1 cellular context compared by ENCODE assay signal in the genomic region with DNA sequence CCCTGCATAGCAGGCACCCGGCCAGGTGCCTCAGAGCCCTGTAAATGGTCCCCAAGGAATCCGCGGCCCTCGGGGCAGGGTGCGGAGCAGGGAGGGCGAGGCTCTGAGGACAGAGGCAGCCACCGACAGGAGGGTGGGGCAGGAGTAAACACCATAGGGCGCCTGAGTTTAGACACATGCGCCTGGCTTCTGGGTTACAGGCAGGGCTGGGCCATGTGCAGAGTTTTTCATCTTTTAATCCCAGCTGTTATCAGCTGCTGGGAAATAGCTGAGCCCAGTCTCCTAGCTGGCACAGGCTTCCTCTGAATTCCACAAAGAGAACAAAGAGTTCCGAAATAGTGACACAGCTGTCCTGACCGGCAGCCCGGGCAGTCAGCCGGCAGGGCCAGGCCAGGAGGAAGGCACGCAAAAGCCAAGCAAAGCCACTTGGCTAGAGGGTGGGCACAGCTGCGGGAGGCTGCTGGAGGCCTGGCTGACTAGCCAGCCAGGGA.
TF ChIP-seq lines count a peak whose summit lies in the region.

No MANE protein-coding gene starts in this region.

TF ChIP-seq in liver, 16 proteins besides CTCF, POLR2A, EP300 and RAD21 (continued from another document):
- TF ChIP-seq, protein P1, sequence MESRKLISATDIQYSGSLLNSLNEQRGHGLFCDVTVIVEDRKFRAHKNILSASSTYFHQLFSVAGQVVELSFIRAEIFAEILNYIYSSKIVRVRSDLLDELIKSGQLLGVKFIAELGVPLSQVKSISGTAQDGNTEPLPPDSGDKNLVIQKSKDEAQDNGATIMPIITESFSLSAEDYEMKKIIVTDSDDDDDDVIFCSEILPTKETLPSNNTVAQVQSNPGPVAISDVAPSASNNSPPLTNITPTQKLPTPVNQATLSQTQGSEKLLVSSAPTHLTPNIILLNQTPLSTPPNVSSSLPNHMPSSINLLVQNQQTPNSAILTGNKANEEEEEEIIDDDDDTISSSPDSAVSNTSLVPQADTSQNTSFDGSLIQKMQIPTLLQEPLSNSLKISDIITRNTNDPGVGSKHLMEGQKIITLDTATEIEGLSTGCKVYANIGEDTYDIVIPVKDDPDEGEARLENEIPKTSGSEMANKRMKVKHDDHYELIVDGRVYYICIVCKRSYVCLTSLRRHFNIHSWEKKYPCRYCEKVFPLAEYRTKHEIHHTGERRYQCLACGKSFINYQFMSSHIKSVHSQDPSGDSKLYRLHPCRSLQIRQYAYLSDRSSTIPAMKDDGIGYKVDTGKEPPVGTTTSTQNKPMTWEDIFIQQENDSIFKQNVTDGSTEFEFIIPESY (IDR thresholded peaks at IDR 0.05): peak; percentile 78
- TF ChIP-seq JUND (IDR thresholded peaks at IDR 0.05) (peak; percentile 62 to 83), HNF4A (conservative IDR thresholded peaks at IDR 0.05) (peak; percentile 77 to 90), SP1 (IDR thresholded peaks at IDR 0.05) (peak; percentile 85), GABPA (IDR thresholded peaks at IDR 0.05 in 1 of 2, conservative IDR thresholded peaks at IDR 0.05 in 1 of 2) (peak in 1 of 2 donors; percentile 55), HNF4G (IDR thresholded peaks at IDR 0.05) (peak; percentile 37), RXRA (IDR thresholded peaks at IDR 0.05) (peak; percentile 86 to 92), FOXA1 (IDR thresholded peaks at IDR 0.05) (peak; percentile 18), TAF1 (conservative IDR thresholded peaks at IDR 0.05) (peak; percentile 53), FOXA2 (IDR thresholded peaks at IDR 0.05) (peak; percentile 69), NR2F2 (IDR thresholded peaks at IDR 0.05) (peak; percentile 45), EGR1 (IDR thresholded peaks at IDR 0.05; ENCODE audit: low read depth in 2 of 2) (peak in 1 of 2 donors; percentile 79)
- TF ChIP-seq, protein P2, sequence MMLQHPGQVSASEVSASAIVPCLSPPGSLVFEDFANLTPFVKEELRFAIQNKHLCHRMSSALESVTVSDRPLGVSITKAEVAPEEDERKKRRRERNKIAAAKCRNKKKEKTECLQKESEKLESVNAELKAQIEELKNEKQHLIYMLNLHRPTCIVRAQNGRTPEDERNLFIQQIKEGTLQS (IDR thresholded peaks at IDR 0.05): no peak
- TF ChIP-seq, protein P3, sequence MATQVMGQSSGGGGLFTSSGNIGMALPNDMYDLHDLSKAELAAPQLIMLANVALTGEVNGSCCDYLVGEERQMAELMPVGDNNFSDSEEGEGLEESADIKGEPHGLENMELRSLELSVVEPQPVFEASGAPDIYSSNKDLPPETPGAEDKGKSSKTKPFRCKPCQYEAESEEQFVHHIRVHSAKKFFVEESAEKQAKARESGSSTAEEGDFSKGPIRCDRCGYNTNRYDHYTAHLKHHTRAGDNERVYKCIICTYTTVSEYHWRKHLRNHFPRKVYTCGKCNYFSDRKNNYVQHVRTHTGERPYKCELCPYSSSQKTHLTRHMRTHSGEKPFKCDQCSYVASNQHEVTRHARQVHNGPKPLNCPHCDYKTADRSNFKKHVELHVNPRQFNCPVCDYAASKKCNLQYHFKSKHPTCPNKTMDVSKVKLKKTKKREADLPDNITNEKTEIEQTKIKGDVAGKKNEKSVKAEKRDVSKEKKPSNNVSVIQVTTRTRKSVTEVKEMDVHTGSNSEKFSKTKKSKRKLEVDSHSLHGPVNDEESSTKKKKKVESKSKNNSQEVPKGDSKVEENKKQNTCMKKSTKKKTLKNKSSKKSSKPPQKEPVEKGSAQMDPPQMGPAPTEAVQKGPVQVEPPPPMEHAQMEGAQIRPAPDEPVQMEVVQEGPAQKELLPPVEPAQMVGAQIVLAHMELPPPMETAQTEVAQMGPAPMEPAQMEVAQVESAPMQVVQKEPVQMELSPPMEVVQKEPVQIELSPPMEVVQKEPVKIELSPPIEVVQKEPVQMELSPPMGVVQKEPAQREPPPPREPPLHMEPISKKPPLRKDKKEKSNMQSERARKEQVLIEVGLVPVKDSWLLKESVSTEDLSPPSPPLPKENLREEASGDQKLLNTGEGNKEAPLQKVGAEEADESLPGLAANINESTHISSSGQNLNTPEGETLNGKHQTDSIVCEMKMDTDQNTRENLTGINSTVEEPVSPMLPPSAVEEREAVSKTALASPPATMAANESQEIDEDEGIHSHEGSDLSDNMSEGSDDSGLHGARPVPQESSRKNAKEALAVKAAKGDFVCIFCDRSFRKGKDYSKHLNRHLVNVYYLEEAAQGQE (IDR thresholded peaks at IDR 0.05): peak; percentile 63
- TF ChIP-seq, protein P4, sequence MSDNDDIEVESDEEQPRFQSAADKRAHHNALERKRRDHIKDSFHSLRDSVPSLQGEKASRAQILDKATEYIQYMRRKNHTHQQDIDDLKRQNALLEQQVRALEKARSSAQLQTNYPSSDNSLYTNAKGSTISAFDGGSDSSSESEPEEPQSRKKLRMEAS (IDR thresholded peaks at IDR 0.05): peak; percentile 83
